ENCODE assay signal across 13 cellular contexts in the genomic region with DNA sequence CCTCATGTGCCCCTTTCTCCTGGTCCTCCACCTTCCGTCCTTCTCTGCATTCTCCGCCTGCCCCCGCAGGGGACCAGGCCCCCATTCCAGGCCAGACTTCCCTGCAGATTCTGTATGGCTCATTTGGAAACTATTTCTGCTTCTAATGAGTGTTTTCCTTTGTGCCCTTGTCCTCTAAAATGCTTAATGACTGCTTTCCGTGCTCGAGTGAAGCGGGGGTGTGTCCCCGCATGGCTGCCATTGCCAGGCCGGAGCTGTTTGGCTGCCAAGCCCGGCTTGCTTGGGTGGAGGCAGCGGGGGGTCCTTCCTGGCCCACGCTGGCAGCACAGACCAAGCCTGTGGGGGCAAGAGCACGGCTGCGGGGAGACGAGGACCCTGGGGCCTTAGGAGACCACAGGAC.
DNase-seq lines count a peak whose midpoint lies in the region; ATAC-seq and TF ChIP-seq lines count a peak whose summit lies in the region.
"Had no signal": no experiment of that assay in that cellular context is flagged by ENCODE, and none has a peak within 500 bp of the region (broad histone marks: within the 10 kb centered on the region; RNA-seq: fewer than 3 reads in every experiment).

No MANE protein-coding gene starts in this region.

- no peak for TF ChIP-seq CTCF in coronary artery (IDR thresholded peaks at IDR 0.05)

- no peak overlapping the region for H3K4me3 ChIP-seq in coronary artery
- H3K4me3 ChIP-seq: HAP-1 had no signal

- ATAC-seq in HG02884 (IDR thresholded peaks at IDR 0.05; ENCODE audit: unreplicated experiment): no peak
- ATAC-seq: T-helper 17 cell had no signal

- H3K27ac ChIP-seq in coronary artery: peak overlapping the region; percentile 25 to 81
- H3K27ac ChIP-seq: C4-2B had no signal

- intact Hi-C loops in posterior cingulate gyrus (cut with DNase I): no loop called here

- DNase-seq in AG08396 (ENCODE audit: low spot score) (peak; percentile 41), NCI-H2081 (lab: John Stamatoyannopoulos, UW) (peak; percentile 70 to 88), coronary artery (ENCODE audit: low spot score) (no peak), myocyte (ENCODE audit: low read depth) (peak; percentile 38), posterior cingulate gyrus (no peak), NCI-H187 treated with DMSO at 0.1 percent for 48 hours (lab: John Stamatoyannopoulos, UW) (no peak), GDM1 (lab: John Stamatoyannopoulos, UW) (no peak)
- DNase-seq: effector CD4-positive, alpha-beta T cell; left cardiac atrium; T-helper 17 cell had no signal

Comparison
In these comparisons a context has a peak if more than half of its experiments do, and no peak if none do; other contexts are left out.
1. DNase-seq: peak in AG08396 (single experiment), NCI-H2081 (2 of 2) and myocyte (single experiment); none in coronary artery (single experiment), posterior cingulate gyrus (0 of 10), NCI-H187 treated with DMSO at 0.1 percent for 48 hours (single experiment) and GDM1 (single experiment).